1 cellular context compared by ENCODE assay signal in genomic region chr19:45770192-45771101, GRCh38.
TF ChIP-seq lines count a peak whose summit lies in the region.

No MANE protein-coding gene starts in this region.

TF ChIP-seq in GM12878, 131 proteins besides CTCF, POLR2A, EP300 and RAD21 (continued from another document and continues in another):
- TF ChIP-seq HSF1 (IDR thresholded peaks at IDR 0.05; ENCODE audit: low read depth, low read length) (no peak), SUPT20H (IDR thresholded peaks at IDR 0.05; ENCODE audit: borderline replicate concordance, control insufficient read depth, low read depth, low read length) (no peak), MLLT1 (IDR thresholded peaks at IDR 0.05) (no peak), PKNOX1 (IDR thresholded peaks at IDR 0.05) (peak; percentile 89), CBFB (IDR thresholded peaks at IDR 0.05; ENCODE audit: low read depth) (no peak), RELB (IDR thresholded peaks at IDR 0.05; ENCODE audit: low read depth) (0 out of 2 replicates have a peak, but pooled peaks have one; percentile 16), TARDBP (IDR thresholded peaks at IDR 0.05; ENCODE audit: borderline replicate concordance) (no peak), BMI1 (IDR thresholded peaks at IDR 0.05; ENCODE audit: borderline replicate concordance) (no peak), BCL11A (IDR thresholded peaks at IDR 0.05; ENCODE audit: low read depth, low read length) (no peak), SKIL (IDR thresholded peaks at IDR 0.05; ENCODE audit: low read depth, poor library complexity, severe bottlenecking) (no peak), RB1 (IDR thresholded peaks at IDR 0.05; ENCODE audit: borderline replicate concordance) (no peak), JUNB (IDR thresholded peaks at IDR 0.05) (no peak), SREBF2 (IDR thresholded peaks at IDR 0.05; ENCODE audit: low read length) (no peak), SIN3A (IDR thresholded peaks at IDR 0.05; ENCODE audit: low read depth, low read length) (0 out of 2 replicates have a peak, but pooled peaks have one; percentile 28), STAT1 (conservative IDR thresholded peaks at IDR 0.05) (no peak), ZNF207 (IDR thresholded peaks at IDR 0.05; ENCODE audit: borderline replicate concordance) (peak; percentile 14; the same call in 1 of the 2 replicates), HCFC1 (IDR thresholded peaks at IDR 0.05; ENCODE audit: low read length) (no peak), FOXK2 (IDR thresholded peaks at IDR 0.05) (peak; percentile 61; the same call in 1 of the 2 replicates), REST (IDR thresholded peaks at IDR 0.05; ENCODE audit: low read depth, low read length) (no peak), ZBTB4 (CRISPR knock-in tag; IDR thresholded peaks at IDR 0.05) (no peak), PAX8 (IDR thresholded peaks at IDR 0.05) (no peak), MYB (IDR thresholded peaks at IDR 0.05; ENCODE audit: borderline replicate concordance, low read depth, low read length) (no peak), NFYA (IDR thresholded peaks at IDR 0.05; ENCODE audit: borderline replicate concordance, low read depth, low read length) (no peak; the same call in 1 of the 2 replicates), SIX5 (IDR thresholded peaks at IDR 0.05; ENCODE audit: low read depth, low read length, severe bottlenecking) (no peak), USF2 (IDR thresholded peaks at IDR 0.05; ENCODE audit: borderline replicate concordance, low read depth, low read length) (no peak), EED (IDR thresholded peaks at IDR 0.05; ENCODE audit: low read depth) (no peak), ETV6 (conservative IDR thresholded peaks at IDR 0.05 in 1 of 2, IDR thresholded peaks at IDR 0.05 in 1 of 2; ENCODE audit: borderline replicate concordance in 1 of 2, low read depth in 1 of 2) (no peak), POLR2AphosphoS5 (IDR thresholded peaks at IDR 0.05; ENCODE audit: low read length) (0 out of 2 replicates have a peak, but pooled peaks have one; percentile 39)
- TF ChIP-seq, protein P1, sequence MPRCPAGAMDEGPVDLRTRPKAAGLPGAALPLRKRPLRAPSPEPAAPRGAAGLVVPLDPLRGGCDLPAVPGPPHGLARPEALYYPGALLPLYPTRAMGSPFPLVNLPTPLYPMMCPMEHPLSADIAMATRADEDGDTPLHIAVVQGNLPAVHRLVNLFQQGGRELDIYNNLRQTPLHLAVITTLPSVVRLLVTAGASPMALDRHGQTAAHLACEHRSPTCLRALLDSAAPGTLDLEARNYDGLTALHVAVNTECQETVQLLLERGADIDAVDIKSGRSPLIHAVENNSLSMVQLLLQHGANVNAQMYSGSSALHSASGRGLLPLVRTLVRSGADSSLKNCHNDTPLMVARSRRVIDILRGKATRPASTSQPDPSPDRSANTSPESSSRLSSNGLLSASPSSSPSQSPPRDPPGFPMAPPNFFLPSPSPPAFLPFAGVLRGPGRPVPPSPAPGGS (IDR thresholded peaks at IDR 0.05; ENCODE audit: borderline replicate concordance, insufficient read depth, low read depth, low read length, poor library complexity, severe bottlenecking): no peak
- TF ChIP-seq, protein P2, sequence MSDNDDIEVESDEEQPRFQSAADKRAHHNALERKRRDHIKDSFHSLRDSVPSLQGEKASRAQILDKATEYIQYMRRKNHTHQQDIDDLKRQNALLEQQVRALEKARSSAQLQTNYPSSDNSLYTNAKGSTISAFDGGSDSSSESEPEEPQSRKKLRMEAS (IDR thresholded peaks at IDR 0.05; ENCODE audit: low read depth, low read length): peak; percentile 17; the same call in 1 of the 2 replicates
- TF ChIP-seq, protein P3, sequence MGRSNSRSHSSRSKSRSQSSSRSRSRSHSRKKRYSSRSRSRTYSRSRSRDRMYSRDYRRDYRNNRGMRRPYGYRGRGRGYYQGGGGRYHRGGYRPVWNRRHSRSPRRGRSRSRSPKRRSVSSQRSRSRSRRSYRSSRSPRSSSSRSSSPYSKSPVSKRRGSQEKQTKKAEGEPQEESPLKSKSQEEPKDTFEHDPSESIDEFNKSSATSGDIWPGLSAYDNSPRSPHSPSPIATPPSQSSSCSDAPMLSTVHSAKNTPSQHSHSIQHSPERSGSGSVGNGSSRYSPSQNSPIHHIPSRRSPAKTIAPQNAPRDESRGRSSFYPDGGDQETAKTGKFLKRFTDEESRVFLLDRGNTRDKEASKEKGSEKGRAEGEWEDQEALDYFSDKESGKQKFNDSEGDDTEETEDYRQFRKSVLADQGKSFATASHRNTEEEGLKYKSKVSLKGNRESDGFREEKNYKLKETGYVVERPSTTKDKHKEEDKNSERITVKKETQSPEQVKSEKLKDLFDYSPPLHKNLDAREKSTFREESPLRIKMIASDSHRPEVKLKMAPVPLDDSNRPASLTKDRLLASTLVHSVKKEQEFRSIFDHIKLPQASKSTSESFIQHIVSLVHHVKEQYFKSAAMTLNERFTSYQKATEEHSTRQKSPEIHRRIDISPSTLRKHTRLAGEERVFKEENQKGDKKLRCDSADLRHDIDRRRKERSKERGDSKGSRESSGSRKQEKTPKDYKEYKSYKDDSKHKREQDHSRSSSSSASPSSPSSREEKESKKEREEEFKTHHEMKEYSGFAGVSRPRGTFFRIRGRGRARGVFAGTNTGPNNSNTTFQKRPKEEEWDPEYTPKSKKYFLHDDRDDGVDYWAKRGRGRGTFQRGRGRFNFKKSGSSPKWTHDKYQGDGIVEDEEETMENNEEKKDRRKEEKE (IDR thresholded peaks at IDR 0.05): no peak
